25 cellular contexts compared by ENCODE assay signal in the genomic region with DNA sequence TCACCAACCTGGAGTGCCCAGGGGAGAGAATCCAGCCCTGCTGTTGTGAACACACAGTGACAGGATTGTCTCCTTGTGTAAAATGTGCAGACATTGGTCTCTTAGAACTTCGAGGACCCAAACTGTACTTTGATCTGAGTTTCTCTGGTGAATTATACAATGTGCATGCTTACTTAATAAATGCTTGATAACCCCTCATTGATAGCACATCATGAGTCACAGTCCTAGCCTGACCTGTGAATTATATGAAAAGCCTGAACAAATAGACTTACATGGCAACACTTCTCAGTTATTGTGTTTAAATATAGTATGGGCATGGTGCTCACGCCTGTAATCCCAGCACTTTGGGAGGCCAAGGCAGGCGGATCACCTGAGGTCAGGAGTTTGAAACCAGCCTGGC. TPM values are rescaled to one million over a fixed set of nuclear protein-coding genes. Genes with fewer than 3 reads are reported as not detected.
DNase-seq lines count a peak whose midpoint lies in the region; ATAC-seq, FAIRE-seq and TF ChIP-seq lines count a peak whose summit lies in the region.
"Had no signal": no experiment of that assay in that cellular context is flagged by ENCODE, and none has a peak within 500 bp of the region (broad histone marks: within the 10 kb centered on the region; RNA-seq: fewer than 3 reads in every experiment).

No MANE protein-coding gene starts in this region.

- H2AFZ ChIP-seq in DND-41 (ENCODE audit: low read depth, low read length) (no peak overlapping the region), HepG2 (ENCODE audit: low read length) (no peak overlapping the region)

- BruUV-seq in HepG2 (replicated peaks; lab: Mats Ljungman, UMichigan): no TSS peak

- H3K27ac ChIP-seq in DND-41 (ENCODE audit: low read length) (0 out of 2 replicates have a peak overlapping the region, but pooled peaks have one; percentile 5), HepG2 (ENCODE audit: extremely low read length, insufficient read depth, low read length) (no peak overlapping the region), small intestine (ENCODE audit: low read depth in 1 of 2, low read length in 1 of 2) (peak overlapping the region; percentile 51 to 69)
- H3K27ac ChIP-seq in CD8-positive, alpha-beta T cell (ENCODE audit: low read depth, low read length): no peak overlapping the region

- peaks cover 65% of the 10 kb centered on the region for H3K36me3 Mint-ChIP-seq in CD8-positive, alpha-beta T cell
- H3K36me3 Mint-ChIP-seq in T-helper 17 cell (ENCODE audit: low read depth): peaks cover 4% of the 10 kb centered on the region

- no peak for TF ChIP-seq RAD21 in HepG2 (CRISPR knock-in tag; IDR thresholded peaks at IDR 0.05)

- H3K4me1 ChIP-seq in DND-41 (ENCODE audit: insufficient read depth, low read length) (no peaks in the 10 kb centered on the region), HepG2 (ENCODE audit: insufficient read depth, low read length) (peaks cover 19% of the 10 kb centered on the region), small intestine (ENCODE audit: control insufficient read depth in 2 of 2, insufficient read depth in 1 of 2, low read depth in 1 of 2, low read length in 1 of 2) (peaks cover 0 to 5% of the 10 kb centered on the region in 2 donors)
- H3K4me1 ChIP-seq in CD8-positive, alpha-beta T cell (ENCODE audit: insufficient read depth, low read length): no peaks in the 10 kb centered on the region
- H3K4me1 ChIP-seq: HAP-1 had no signal

- ATAC-seq in DND-41 (ENCODE audit: insufficient read depth, low read depth) (no peak), HepG2 (peak; percentile 32; the same call in 2 of the 3 replicates), T-helper 17 cell (no peak)
- ATAC-seq in CD8-positive, alpha-beta T cell: no peak
- ATAC-seq: Panc1 had no signal

- TF ChIP-seq EP300 in HepG2 (IDR thresholded peaks at IDR 0.05; ENCODE audit: low read depth in 2 of 2, low read length in 2 of 2) (no peak), HepG2 (CRISPR knock-in tag; IDR thresholded peaks at IDR 0.05; ENCODE audit: borderline replicate concordance) (no peak)

- H3K27me3 Mint-ChIP-seq in CD8-positive, alpha-beta T cell (ENCODE audit: low read depth): no peaks in the 10 kb centered on the region
- H3K27me3 Mint-ChIP-seq in T-helper 17 cell: no peaks in the 10 kb centered on the region

- H3K4me2 ChIP-seq in DND-41 (ENCODE audit: insufficient read depth, low read length): no peak overlapping the region
- no peak overlapping the region for H3K4me2 ChIP-seq in HepG2 (ENCODE audit: low read depth, low read length)
- H3K4me2 ChIP-seq: SK-N-SH had no signal

- intact Hi-C loops in HepG2 (cut with micrococcal nuclease; ENCODE audit: unreplicated experiment): no loop called here
- intact Hi-C loops in CD8-positive, alpha-beta T cell (cut with DNase I, micrococcal nuclease): no loop called here

- H3K36me3 ChIP-seq in DND-41 (ENCODE audit: insufficient read depth, low read length) (peaks cover 81% of the 10 kb centered on the region), bronchial epithelial cell (ENCODE audit: control insufficient read depth, insufficient read depth, low read length) (peaks cover 30% of the 10 kb centered on the region), HepG2 (replicated peaks in 1 of 2; ENCODE audit: control insufficient read depth in 1 of 2, insufficient read depth in 2 of 2, low read length in 2 of 2) (peaks cover 26 to 63% of the 10 kb centered on the region in 2 experiments), small intestine (ENCODE audit: control insufficient read depth in 2 of 2, insufficient read depth in 2 of 2, low read length in 2 of 2) (peaks cover 9 to 11% of the 10 kb centered on the region in 2 donors)
- H3K36me3 ChIP-seq in CD8-positive, alpha-beta T cell (ENCODE audit: insufficient read depth, low read length): peaks cover 15% of the 10 kb centered on the region

- H3K9ac ChIP-seq in DND-41 (ENCODE audit: low read depth, low read length) (no peak overlapping the region), HepG2 (ENCODE audit: insufficient read depth, low read depth, low read length) (no peak overlapping the region)
- H3K9ac ChIP-seq: SK-N-SH had no signal

- H3K79me2 ChIP-seq in DND-41 (ENCODE audit: insufficient read depth, low read length) (0 out of 2 replicates have a peak, but pooled peaks cover 3% of the 10 kb centered on the region), HepG2 (ENCODE audit: insufficient read depth, low read length) (no peaks in the 10 kb centered on the region)

- peaks cover 10% of the 10 kb centered on the region for H4K20me1 ChIP-seq in DND-41 (ENCODE audit: insufficient read depth, low read length)
- H4K20me1 ChIP-seq in HepG2 (ENCODE audit: insufficient read depth, low read length): no peaks in the 10 kb centered on the region

- H3K9me3 ChIP-seq in DND-41 (ENCODE audit: insufficient read depth, low read length, severe bottlenecking): no peaks in the 10 kb centered on the region
- no peaks in the 10 kb centered on the region for H3K9me3 ChIP-seq in HepG2 (ENCODE audit: low read length)
- no peaks in the 10 kb centered on the region for H3K9me3 ChIP-seq in small intestine (ENCODE audit: control insufficient read depth, low read depth)
- H3K9me3 ChIP-seq in CD8-positive, alpha-beta T cell (ENCODE audit: low read length): no peaks in the 10 kb centered on the region
- H3K9me3 ChIP-seq in T-helper 17 cell (ENCODE audit: control insufficient read depth, low read length, poor library complexity, severe bottlenecking): no peaks in the 10 kb centered on the region
- H3K9me3 ChIP-seq: HAP-1, SK-N-SH had no signal

- FAIRE-seq in bronchial epithelial cell (lab: Jason Lieb, UNC) (no peak), HepG2 (lab: Jason Lieb, UNC) (peak; percentile 30), small intestine (lab: Jason Lieb, UNC) (no peak)
- FAIRE-seq: GM18507 had no signal

- in situ Hi-C loops in HepG2 (cut with HindIII; ENCODE audit: extremely low pct_ligation_motif_present, low pct_unique_long_range_greater_than_20kb): no loop called here

- peaks cover 2% of the 10 kb centered on the region for H3K4me1 Mint-ChIP-seq in CD8-positive, alpha-beta T cell (ENCODE audit: low read depth)
- no peaks in the 10 kb centered on the region for H3K4me1 Mint-ChIP-seq in T-helper 17 cell

- H3K4me3 ChIP-seq in DND-41 (ENCODE audit: low read depth in 1 of 2, low read length in 2 of 2) (no peak overlapping the region), bronchial epithelial cell (ENCODE audit: low read depth, low read length) (no peak overlapping the region), HepG2 (replicated peaks in 1 of 3; ENCODE audit: insufficient read depth in 1 of 3, low read depth in 2 of 3, low read length in 3 of 3) (no peak overlapping the region), small intestine (ENCODE audit: low read depth in 1 of 2, low read length in 2 of 2) (no peak overlapping the region)
- no peak overlapping the region for H3K4me3 ChIP-seq in CD8-positive, alpha-beta T cell (ENCODE audit: low read depth, low read length)
- H3K4me3 ChIP-seq: HAP-1 had no signal

- 71% methylated on average over 3 of the region's 3 CpGs for WGBS in HepG2 (ENCODE audit: low lambda C conversion rate)
- WGBS in small intestine, 3 donors: 16 to 70% (median 42%) methylated on average over 3 of the region's 3 CpGs

- no peak for TF ChIP-seq POLR2A in HepG2 (IDR thresholded peaks at IDR 0.05; ENCODE audit: insufficient read depth in 1 of 2, low read depth in 2 of 2, low read length in 2 of 2)

- no peak overlapping the region for H3K4me3 Mint-ChIP-seq in CD8-positive, alpha-beta T cell
- no peak overlapping the region for H3K4me3 Mint-ChIP-seq in T-helper 17 cell

- no peak overlapping the region for H3K27ac Mint-ChIP-seq in CD8-positive, alpha-beta T cell
- H3K27ac Mint-ChIP-seq in T-helper 17 cell: no peak overlapping the region

- POLR2A ChIA-PET in HepG2 (lab: Yijun Ruan, JAX): no interaction called here
- POLR2A ChIA-PET in CD8-positive, alpha-beta T cell (lab: Charles Lee): no interaction called here

- TF ChIP-seq CTCF in DND-41 (IDR thresholded peaks at IDR 0.05; ENCODE audit: borderline replicate concordance, extremely low read depth, low read length, poor library complexity, severe bottlenecking): no peak
- no peak for TF ChIP-seq CTCF in bronchial epithelial cell (IDR thresholded peaks at IDR 0.05; ENCODE audit: insufficient read depth, low read length, severe bottlenecking)
- no peak for TF ChIP-seq CTCF in HepG2 (CRISPR knock-in tag; IDR thresholded peaks at IDR 0.05)
- TF ChIP-seq CTCF in CD8-positive, alpha-beta T cell (IDR thresholded peaks at IDR 0.05): no peak

- DNase-seq in DND-41 (no peak), bronchial epithelial cell (ENCODE audit: low read depth) (peak; percentile 58), HepG2 (ENCODE audit: low spot score) (peak; percentile 46), small intestine (peak; percentile 93), inferior parietal cortex (ENCODE audit: extremely low spot score) (no peak), T-helper 17 cell (no peak), HCEC 1CT (no peak)
- no peak for DNase-seq in CD8-positive, alpha-beta T cell
- DNase-seq: 8988T, ACHN, DMS153, GOT3, Karpas-422, NCI-H1092, NCI-H1417 treated with DMSO at 0.1 percent for 48 hours, NCI-H1694 treated with DMSO at 0.1 percent for 48 hours, NCI-H2081, NCI-H2171, NCI-H226, NCI-H510A, NCI-H69, SK-N-SH had no signal

- CTCF ChIA-PET in HepG2 (lab: Yijun Ruan, JAX; ENCODE audit: low intra/inter-chr PET ratio, low total read pairs): no interaction called here
- CTCF ChIA-PET in CD8-positive, alpha-beta T cell (lab: Charles Lee): no interaction called here

- no peaks in the 10 kb centered on the region for H3K27me3 ChIP-seq in DND-41 (ENCODE audit: insufficient read depth, low read length, poor library complexity)
- H3K27me3 ChIP-seq in bronchial epithelial cell (ENCODE audit: control insufficient read depth, insufficient read depth, low read length): no peaks in the 10 kb centered on the region
- H3K27me3 ChIP-seq in HepG2 (ENCODE audit: control insufficient read depth in 1 of 2, insufficient read depth in 2 of 2, low read length in 2 of 2): no peaks in the 10 kb centered on the region
- H3K27me3 ChIP-seq in small intestine (ENCODE audit: control insufficient read depth in 2 of 2, insufficient read depth in 2 of 2, low read length in 2 of 2): no peaks in the 10 kb centered on the region
- no peaks in the 10 kb centered on the region for H3K27me3 ChIP-seq in CD8-positive, alpha-beta T cell (ENCODE audit: insufficient read depth, low read length)

- H3K9me3 Mint-ChIP-seq in CD8-positive, alpha-beta T cell: no peaks in the 10 kb centered on the region

RNA-seq across cellular contexts. Expression of a gene that starts 22.6 kb away (rescaled TPM):
- 42.4 and 56.8 TPM in 2 replicates for total RNA-seq in bronchial epithelial cell
- total RNA-seq in HepG2 (2016; rRNA removed; fragmentation: Illumina TruSeq; extraction: Trizol): 50.3 and 61.3 TPM in 2 replicates
- total RNA-seq in HepG2 (2016; cell fraction: cytosol; rRNA removed; fragmentation: Illumina TruSeq; extraction: Trizol; ENCODE audit: low read depth): 140 and 148 TPM in 2 replicates
- total RNA-seq in HepG2 (2016; cell fraction: insoluble cytoplasmic fraction; rRNA removed; fragmentation: Illumina TruSeq; extraction: Trizol): 49.5 and 63.1 TPM in 2 replicates
- total RNA-seq in HepG2 (2016; cell fraction: membrane; rRNA removed; fragmentation: Illumina TruSeq; extraction: Trizol): 200 and 205 TPM in 2 replicates
- 31.5 and 38.1 TPM in 2 replicates for total RNA-seq in HepG2 (2016; cell fraction: nucleus; rRNA removed; fragmentation: Illumina TruSeq; extraction: Trizol)
- polyA plus RNA-seq in HepG2 (2011; rRNA removed): 107 and 117 TPM in 2 replicates
- 81.1 and 96.5 TPM in 2 replicates for polyA plus RNA-seq in HepG2 (2011; cell fraction: cytosol; rRNA removed)
- polyA plus RNA-seq in HepG2 (2011; cell fraction: nucleus; rRNA removed): 29.9 and 35.2 TPM in 2 replicates
- polyA plus RNA-seq in HepG2 (2012): 58.6 and 61.4 TPM in 2 replicates
- 168 and 186 TPM in 2 replicates for polyA plus RNA-seq in HepG2 (2016; cell fraction: cytosol; fragmentation: Illumina TruSeq; extraction: Trizol; ENCODE audit: low read depth)
- polyA plus RNA-seq in HepG2 (2016; cell fraction: insoluble cytoplasmic fraction; fragmentation: Illumina TruSeq; extraction: Trizol; ENCODE audit: low read depth): 61.0 and 68.1 TPM in 2 replicates
- polyA plus RNA-seq in HepG2 (2016; cell fraction: membrane; fragmentation: Illumina TruSeq; extraction: Trizol; ENCODE audit: low read depth): 212 and 216 TPM in 2 replicates
- 64.8 and 65.1 TPM in 2 replicates for polyA plus RNA-seq in HepG2 (2016; cell fraction: nucleus; fragmentation: Illumina TruSeq; extraction: Trizol; ENCODE audit: insufficient read depth, low read depth)
- polyA minus RNA-seq in HepG2 (2011; rRNA and poly(A)+ RNA removed; ENCODE audit: low replicate concordance): 86.4 and 152 TPM in 2 replicates
- polyA minus RNA-seq in HepG2 (2011; cell fraction: cytosol; rRNA and poly(A)+ RNA removed): 57.1 and 57.5 TPM in 2 replicates
- 23.6 and 27.8 TPM in 2 replicates for polyA minus RNA-seq in HepG2 (2011; cell fraction: nucleus; rRNA and poly(A)+ RNA removed)
- polyA plus RNA-seq in small intestine: 10 to 100 TPM; 42.8 to 69.2 (median 68.4) TPM
- total RNA-seq in CD8-positive, alpha-beta T cell: 10 to 100 TPM; 10.1 to 10.7 TPM
- 10 to 100 TPM; 17.9 to 18.7 TPM for total RNA-seq in T-helper 17 cell

RNA-seq across cellular contexts. Expression of a gene that starts 53.9 kb away (rescaled TPM):
- total RNA-seq in bronchial epithelial cell: 16.9 and 31.6 TPM in 2 replicates
- 13.9 and 29.9 TPM in 2 replicates for total RNA-seq in HepG2 (2016; rRNA removed; fragmentation: Illumina TruSeq; extraction: Trizol)
- 12.1 and 12.6 TPM in 2 replicates for total RNA-seq in HepG2 (2016; cell fraction: cytosol; rRNA removed; fragmentation: Illumina TruSeq; extraction: Trizol; ENCODE audit: low read depth)
- 18.2 and 31.9 TPM in 2 replicates for total RNA-seq in HepG2 (2016; cell fraction: insoluble cytoplasmic fraction; rRNA removed; fragmentation: Illumina TruSeq; extraction: Trizol)
- 17.4 and 19.9 TPM in 2 replicates for total RNA-seq in HepG2 (2016; cell fraction: membrane; rRNA removed; fragmentation: Illumina TruSeq; extraction: Trizol)
- 43.0 and 47.6 TPM in 2 replicates for total RNA-seq in HepG2 (2016; cell fraction: nucleus; rRNA removed; fragmentation: Illumina TruSeq; extraction: Trizol)
- polyA plus RNA-seq in HepG2 (2011; rRNA removed): 45.4 and 46.3 TPM in 2 replicates
- 8.9 and 18.9 TPM in 2 replicates for polyA plus RNA-seq in HepG2 (2011; cell fraction: cytosol; rRNA removed)
- 109 and 139 TPM in 2 replicates for polyA plus RNA-seq in HepG2 (2011; cell fraction: nucleus; rRNA removed)
- polyA plus RNA-seq in HepG2 (2012): 15.9 and 21.7 TPM in 2 replicates
- polyA plus RNA-seq in HepG2 (2016; cell fraction: cytosol; fragmentation: Illumina TruSeq; extraction: Trizol; ENCODE audit: low read depth): 10.5 and 13.5 TPM in 2 replicates
- polyA plus RNA-seq in HepG2 (2016; cell fraction: insoluble cytoplasmic fraction; fragmentation: Illumina TruSeq; extraction: Trizol; ENCODE audit: low read depth): 14.7 and 18.5 TPM in 2 replicates
- 14.4 and 16.8 TPM in 2 replicates for polyA plus RNA-seq in HepG2 (2016; cell fraction: membrane; fragmentation: Illumina TruSeq; extraction: Trizol; ENCODE audit: low read depth)
- polyA plus RNA-seq in HepG2 (2016; cell fraction: nucleus; fragmentation: Illumina TruSeq; extraction: Trizol; ENCODE audit: insufficient read depth, low read depth): 104 and 105 TPM in 2 replicates
- 4.7 and 5.8 TPM in 2 replicates for polyA minus RNA-seq in HepG2 (2011; rRNA and poly(A)+ RNA removed; ENCODE audit: low replicate concordance)
- polyA minus RNA-seq in HepG2 (2011; cell fraction: cytosol; rRNA and poly(A)+ RNA removed): 3.8 and 6.8 TPM in 2 replicates
- polyA minus RNA-seq in HepG2 (2011; cell fraction: nucleus; rRNA and poly(A)+ RNA removed): 23.4 and 29.6 TPM in 2 replicates
- polyA plus RNA-seq in small intestine: 10 to 100 TPM; 22.2 to 54.3 (median 50.4) TPM
- total RNA-seq in CD8-positive, alpha-beta T cell: 10 to 100 TPM; 32.6 to 34.0 TPM
- total RNA-seq in T-helper 17 cell: 10 to 100 TPM; 41.7 to 60.3 TPM

Comparison
In these comparisons a context has a peak if more than half of its experiments do, and no peak if none do; other contexts are left out.
1. DNase-seq: peak in bronchial epithelial cell (single experiment), HepG2 (single experiment) and small intestine (single experiment); none in DND-41 (single experiment), inferior parietal cortex (single experiment), CD8-positive, alpha-beta T cell (0 of 7), T-helper 17 cell (0 of 3) and HCEC 1CT (single experiment).
2. H3K27ac ChIP-seq: peak in DND-41 (single experiment) and small intestine (2 of 2); none in HepG2 (single experiment) and CD8-positive, alpha-beta T cell (single experiment).